ENCODE assay signal across 27 cellular contexts in the genomic region with DNA sequence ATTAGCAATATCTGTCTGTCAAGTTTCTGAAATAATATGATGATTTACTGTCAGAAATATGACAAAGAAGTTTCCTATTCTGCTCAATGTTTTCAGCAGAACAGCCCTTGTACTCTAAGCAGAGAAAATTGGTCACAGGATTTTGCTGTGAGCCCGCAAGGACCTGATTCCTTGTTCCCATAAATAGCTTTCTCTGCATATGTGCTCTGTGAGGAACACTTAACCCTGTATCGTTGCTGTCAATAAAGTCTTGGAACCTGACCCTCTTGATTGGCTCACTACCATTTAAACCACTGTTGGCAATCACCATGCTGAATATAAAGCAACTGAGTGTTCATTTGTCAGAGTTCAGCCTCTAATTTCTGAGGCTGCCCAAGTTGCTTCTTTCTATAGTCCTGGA.
"Had no signal": no experiment of that assay in that cellular context is flagged by ENCODE, and none has a peak within 500 bp of the region (broad histone marks: within the 10 kb centered on the region; RNA-seq: fewer than 3 reads in every experiment).

No MANE protein-coding gene starts in this region.

- H3K27me3 ChIP-seq: adrenal gland, body of pancreas had no signal

- ATAC-seq: activated CD4-positive, CD25-positive, alpha-beta regulatory T cell treated with anti-CD3 and anti-CD28 coated beads, Interleukin-2, amount 50 U/mL, for 24 hours; activated CD8-positive, alpha-beta memory T cell treated with anti-CD3 and anti-CD28 coated beads, Interleukin-2, amount 10 ng/mL, durations not matched to agents 7 days and 5 days; activated CD8-positive, alpha-beta T cell treated with anti-CD3 and anti-CD28 coated beads, Interleukin-2, amount 10 ng/mL, durations not matched to agents 7 days and 5 days; activated naive CD8-positive, alpha-beta T cell treated with anti-CD3 and anti-CD28 coated beads, Interleukin-2, amount 50 U/mL, for 24 hours; body of pancreas; esophagus mucosa; T-helper 17 cell had no signal

- DNase-seq: activated B cell treated with CpG ODN at 0.5 μM for 24 hours; activated CD4-positive, alpha-beta memory T cell treated with anti-CD3 and anti-CD28 coated beads for 36 hours; activated CD4-positive, alpha-beta T cell treated with anti-CD3 and anti-CD28 coated beads for 48 hours; activated CD8-positive, alpha-beta memory T cell treated with anti-CD3 and anti-CD28 coated beads, Interleukin-2, amount 10 ng/mL, durations not matched to agents 7 days and 5 days; activated CD8-positive, alpha-beta memory T cell treated with anti-CD3 and anti-CD28 coated beads, Interleukin-2, amount 50 U/mL, for 4 hours; activated CD8-positive, alpha-beta T cell treated with anti-CD3 and anti-CD28 coated beads, Interleukin-2, amount 10 ng/mL, durations not matched to agents 7 days and 5 days; activated effector memory CD4-positive, alpha-beta T cell treated with anti-CD3 and anti-CD28 coated beads, Interleukin-2, amount 50 U/mL, for 16 hours; activated naive CD4-positive, alpha-beta T cell treated with anti-CD3 and anti-CD28 coated beads for 36 hours; activated naive CD8-positive, alpha-beta T cell treated with anti-CD3 and anti-CD28 coated beads for 36 hours; activated naive CD8-positive, alpha-beta T cell treated with anti-CD3 and anti-CD28 coated beads, Interleukin-2, amount 50 U/mL, for 24 hours; activated T-cell treated with anti-CD3 and anti-CD28 coated beads, Interleukin-2, amount 50 U/mL, for 1 hour; activated T-cell treated with anti-CD3 and anti-CD28 coated beads, Interleukin-2, amount 50 U/mL, for 48 hours; adrenal gland; amygdala; aorta; body of pancreas; dorsolateral prefrontal cortex; effector memory CD4-positive, alpha-beta T cell; endodermal cell; foreskin fibroblast; T-helper 1 cell; T-helper 17 cell; T1000; WERI-Rb-1 had no signal

- H3K9me3 ChIP-seq: adrenal gland, body of pancreas had no signal

- H3K4me1 ChIP-seq: adrenal gland, body of pancreas had no signal

- H3K4me3 ChIP-seq: adrenal gland, body of pancreas, coronary artery, dorsolateral prefrontal cortex had no signal

- H3K36me3 ChIP-seq: adrenal gland, WERI-Rb-1 had no signal

- H3K27ac ChIP-seq: adrenal gland, body of pancreas, coronary artery, dorsolateral prefrontal cortex, WERI-Rb-1 had no signal
